Comparison of ENCODE assay signal across 8 cellular contexts in genomic region chr19:2785244-2786000, GRCh38. TPM values are rescaled to one million over a fixed set of nuclear protein-coding genes. Genes with fewer than 3 reads are reported as not detected.
DNase-seq lines count a peak whose midpoint lies in the region; ATAC-seq, FAIRE-seq and TF ChIP-seq lines count a peak whose summit lies in the region.

Gene THOP1 (plus strand): TSS chr19:2785503. CDS start chr19:2785663, 160 bp downstream.

- no peaks in the 10 kb centered on the region for H3K27me3 ChIP-seq in right atrium auricular region
- no peaks in the 10 kb centered on the region for H3K27me3 ChIP-seq in psoas muscle (ENCODE audit: insufficient read depth in 3 of 3, low read length in 2 of 3)

- peak; percentile 98 for TF ChIP-seq POLR2A in GM15510 (IDR thresholded peaks at IDR 0.05; ENCODE audit: borderline replicate concordance, extremely low read depth, insufficient read length)

- 0% methylated on average over 57 to 78 of the region's 78 CpGs for WGBS in psoas muscle, 3 donors

- peak within 1 kb of the TSS; percentile 83 to 97 for H3K4me3 ChIP-seq in right atrium auricular region
- H3K4me3 ChIP-seq in psoas muscle = peak within 1 kb of the TSS; percentile 93

- no peak for FAIRE-seq in urothelium cell line (lab: Jason Lieb, UNC)

- DNase-seq in NCI-H187 treated with DMSO at 0.1 percent for 48 hours (lab: John Stamatoyannopoulos, UW) = peak; percentile 98
- DNase-seq in anterior cingulate cortex (lab: John Stamatoyannopoulos, UW) = peak; percentile 49 to 99 (median 97)
- peak; percentile 96 for DNase-seq in right atrium auricular region (ENCODE audit: low spot score)
- DNase-seq in psoas muscle = peak; percentile 99 to 100
- DNase-seq in urothelium cell line (ENCODE audit: low spot score) = peak; percentile 97

- H3K4me1 ChIP-seq in right atrium auricular region (peaks cover 0 to 46% of the 10 kb centered on the region in 2 donors), psoas muscle (peaks cover 40% of the 10 kb centered on the region)

- H3K27ac ChIP-seq in right atrium auricular region = peak within 1 kb of the TSS; percentile 78 to 81
- peak within 1 kb of the TSS; percentile 97 for H3K27ac ChIP-seq in psoas muscle

- H3K9me3 ChIP-seq in right atrium auricular region (no peaks in the 10 kb centered on the region), psoas muscle (no peaks in the 10 kb centered on the region)

- ATAC-seq in HG02938 (IDR thresholded peaks at IDR 0.05; ENCODE audit: unreplicated experiment) (peak; percentile 45), psoas muscle (peak; percentile 87 to 91 (median 88))

- H3K36me3 ChIP-seq in right atrium auricular region = peaks cover 2% of the 10 kb centered on the region
- peaks cover 0 to under 1% of the 10 kb centered on the region in 2 donors for H3K36me3 ChIP-seq in psoas muscle (ENCODE audit: insufficient read depth in 1 of 2, low read depth in 1 of 2)

- intact Hi-C loops in T-helper 2 cell treated with Interferon-gamma antibody and Interleukin-4, amounts not matched to agents 100 ng/mL and 5 ng/mL, for 36 hours (cut with micrococcal nuclease) = loop anchor here (5.0 kb wide), 1 partner anchor 162 kb away; no protein-coding TSS in a partner anchor
- intact Hi-C loops in psoas muscle (cut with DNase I) = no loop called here

- peak in 1 of 2 donors; percentile 21 for TF ChIP-seq CTCF in right atrium auricular region (IDR thresholded peaks at IDR 0.05)
- no peak for TF ChIP-seq CTCF in psoas muscle (IDR thresholded peaks at IDR 0.05)

RNA-seq across cellular contexts. Expression of gene THOP1, which starts in this region (rescaled TPM):
- total RNA-seq in T-helper 2 cell treated with Interferon-gamma antibody and Interleukin-4, amounts not matched to agents 100 ng/mL and 5 ng/mL, for 36 hours = 113 and 115 TPM in 2 replicates
- total RNA-seq in right atrium auricular region = 10 to 100 TPM; 33.9 to 45.8 TPM
- 10 to 100 TPM; 46.0 to 60.2 (median 55.9) TPM for total RNA-seq in psoas muscle
- polyA plus RNA-seq in psoas muscle = 10 to 100 TPM; 58.3 to 92.2 (median 85.9) TPM

Comparison
In these comparisons a context has a peak if more than half of its experiments do, and no peak if none do; other contexts are left out.
1. Peak in every context shown above with its lines: DNase-seq, ATAC-seq, H3K4me3 ChIP-seq and H3K27ac ChIP-seq.